In the genomic region with DNA sequence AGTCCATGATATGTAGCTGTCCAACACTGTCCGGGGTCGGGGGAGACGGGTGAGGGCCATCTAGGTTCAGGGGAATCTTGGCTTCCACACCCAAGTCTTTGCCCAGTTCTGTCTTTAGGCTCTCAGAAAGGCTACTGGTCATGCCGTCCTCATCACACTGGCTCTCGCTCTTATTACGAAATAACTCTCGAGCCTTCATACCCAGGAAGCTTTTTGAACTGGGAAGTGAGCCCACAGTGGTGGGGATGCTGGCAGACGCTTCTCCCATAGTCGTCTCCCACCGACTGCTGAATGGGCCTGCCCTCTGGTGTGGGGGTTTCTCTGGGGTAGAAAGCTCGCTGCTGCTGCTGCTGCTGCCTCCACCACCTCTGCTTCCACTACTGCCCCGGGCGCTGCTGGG, we compare ENCODE assay signal across 20 cellular contexts. TPM values are rescaled to one million over a fixed set of nuclear protein-coding genes. Genes with fewer than 3 reads are reported as not detected.
"Had no signal": no experiment of that assay in that cellular context is flagged by ENCODE, and none has a peak within 500 bp of the region (broad histone marks: within the 10 kb centered on the region; RNA-seq: fewer than 3 reads in every experiment).

No MANE protein-coding gene starts in this region.

- H3K27me3 ChIP-seq: cardiac muscle cell, colonic mucosa, gastrocnemius medialis, heart left ventricle had no signal

- H3K27me3 Mint-ChIP-seq: activated CD4-positive, alpha-beta memory T cell treated with anti-CD3 and anti-CD28 coated beads for 36 hours; activated CD4-positive, alpha-beta T cell treated with anti-CD3 and anti-CD28 coated beads for 36 hours; activated CD8-positive, alpha-beta memory T cell treated with anti-CD3 and anti-CD28 coated beads, Interleukin-2, amount 10 ng/mL, durations not matched to agents 7 days and 5 days; activated naive CD4-positive, alpha-beta T cell treated with anti-CD3 and anti-CD28 coated beads, Interleukin-2, amount 10 ng/mL, durations not matched to agents 7 days and 5 days; memory B cell; T-helper 17 cell had no signal

- H3K4me1 ChIP-seq: colonic mucosa, gastrocnemius medialis had no signal

- H3K4me1 Mint-ChIP-seq: activated CD4-positive, alpha-beta T cell treated with anti-CD3 and anti-CD28 coated beads for 36 hours; memory B cell; natural killer cell; T-helper 17 cell had no signal

- H3K4me3 ChIP-seq: cardiac muscle cell, colonic mucosa, gastrocnemius medialis, heart left ventricle, skin epidermis had no signal

- H3K27ac Mint-ChIP-seq: activated CD4-positive, alpha-beta memory T cell treated with anti-CD3 and anti-CD28 coated beads for 36 hours; activated CD4-positive, alpha-beta T cell treated with anti-CD3 and anti-CD28 coated beads for 36 hours; activated CD8-positive, alpha-beta memory T cell treated with anti-CD3 and anti-CD28 coated beads, Interleukin-2, amount 10 ng/mL, durations not matched to agents 7 days and 5 days; activated naive CD4-positive, alpha-beta T cell treated with anti-CD3 and anti-CD28 coated beads, Interleukin-2, amount 10 ng/mL, durations not matched to agents 7 days and 5 days; activated T-helper 2 cell treated with anti-CD3 and anti-CD28 coated beads, Interferon-gamma antibody, Interleukin-2, Interleukin-4, amounts not matched to agents 10 μg/mL and 5 μg/mL and 100 μg/mL, durations not matched to agents 14 hours and 24 hours and 36 hours; memory B cell; natural killer cell; T-helper 17 cell had no signal

- H3K9me3 Mint-ChIP-seq: activated CD4-positive, alpha-beta memory T cell treated with anti-CD3 and anti-CD28 coated beads for 36 hours; activated naive CD4-positive, alpha-beta T cell treated with anti-CD3 and anti-CD28 coated beads, Interleukin-2, amount 10 ng/mL, durations not matched to agents 7 days and 5 days; activated T-helper 2 cell treated with anti-CD3 and anti-CD28 coated beads, Interferon-gamma antibody, Interleukin-2, Interleukin-4, amounts not matched to agents 10 μg/mL and 5 μg/mL and 100 μg/mL, durations not matched to agents 14 hours and 24 hours and 36 hours; memory B cell; natural killer cell had no signal

- DNase-seq: activated CD4-positive, alpha-beta memory T cell treated with anti-CD3 and anti-CD28 coated beads for 36 hours; activated CD4-positive, alpha-beta T cell treated with anti-CD3 and anti-CD28 coated beads for 36 hours; activated CD8-positive, alpha-beta memory T cell treated with anti-CD3 and anti-CD28 coated beads, Interleukin-2, amount 10 ng/mL, durations not matched to agents 7 days and 5 days; activated naive CD4-positive, alpha-beta T cell treated with anti-CD3 and anti-CD28 coated beads, Interleukin-2, amount 10 ng/mL, durations not matched to agents 7 days and 5 days; activated T-cell treated with anti-CD3 and anti-CD28 coated beads, Interleukin-2, amount 50 U/mL, for 1 hour; colonic mucosa; effector CD4-positive, alpha-beta T cell; gastrocnemius medialis; natural killer cell; retina; stimulated activated CD4-positive, alpha-beta T cell treated with anti-CD3 and anti-CD28 coated beads, Interleukin-15, amount 100 ng/mL, for 24 hours; stimulated activated CD4-positive, alpha-beta T cell treated with anti-CD3 and anti-CD28 coated beads, Interleukin-4, amount 100 ng/mL, for 1 hour; stimulated activated naive CD4-positive, alpha-beta T cell; T-helper 17 cell had no signal

- H3K9me3 ChIP-seq: colonic mucosa, gastrocnemius medialis, heart left ventricle had no signal

- H3K4me3 Mint-ChIP-seq: activated CD4-positive, alpha-beta memory T cell treated with anti-CD3 and anti-CD28 coated beads for 36 hours; activated CD4-positive, alpha-beta T cell treated with anti-CD3 and anti-CD28 coated beads for 36 hours; activated CD8-positive, alpha-beta memory T cell treated with anti-CD3 and anti-CD28 coated beads, Interleukin-2, amount 10 ng/mL, durations not matched to agents 7 days and 5 days; activated naive CD4-positive, alpha-beta T cell treated with anti-CD3 and anti-CD28 coated beads, Interleukin-2, amount 10 ng/mL, durations not matched to agents 7 days and 5 days; memory B cell; natural killer cell; T-helper 17 cell had no signal

- H3K27ac ChIP-seq: cardiac muscle cell, colonic mucosa, gastrocnemius medialis had no signal

RNA-seq across cellular contexts. Expression of gene AK8, which starts 18.2 kb away (rescaled TPM):
- total RNA-seq: activated T-helper 2 cell treated with anti-CD3 and anti-CD28 coated beads, Interferon-gamma antibody, Interleukin-2, Interleukin-4, amounts not matched to agents 10 μg/mL and 5 μg/mL and 100 μg/mL, durations not matched to agents 14 hours and 24 hours and 36 hours; gastrocnemius medialis; left lobe of liver had no signal
